In genomic region chr1:202810615-202811295, GRCh38 we compare ENCODE assay signal across 8 cellular contexts. TPM values are rescaled to one million over a fixed set of nuclear protein-coding genes. Genes with fewer than 3 reads are reported as not detected.
A peak's percentile ranks its signal among the peaks of the same experiment; 100 is the strongest.
DNase-seq lines count a peak whose midpoint lies in the region; ATAC-seq, FAIRE-seq and TF ChIP-seq lines count a peak whose summit lies in the region.

Gene PCAT6 (plus strand): TSS chr1:202810954.

- no peak for TF ChIP-seq CTCF in ascending aorta (IDR thresholded peaks at IDR 0.05)
- TF ChIP-seq CTCF in uterus (IDR thresholded peaks at IDR 0.05): peak in 1 of 4 experiments; percentile 5

- H3K36me3 ChIP-seq in ascending aorta (no peaks in the 10 kb centered on the region), uterus (no peaks in the 10 kb centered on the region)

- H3K27ac ChIP-seq in ascending aorta (peak within 1 kb of the TSS; percentile 38 to 51), right cardiac atrium (ENCODE audit: low read length) (peak within 1 kb of the TSS; percentile 85), uterus (peak within 1 kb of the TSS; percentile 83 to 85)

- peak; percentile 27 for FAIRE-seq in GM12892 (lab: Jason Lieb, UNC)

- H3K9me3 ChIP-seq in ascending aorta: no peaks in the 10 kb centered on the region
- H3K9me3 ChIP-seq in right cardiac atrium (ENCODE audit: control insufficient read depth, low read length): no peaks in the 10 kb centered on the region
- H3K9me3 ChIP-seq in uterus: no peaks in the 10 kb centered on the region

- H3K27me3 Mint-ChIP-seq in T-helper 2 cell treated with Interferon-gamma antibody and Interleukin-4, amounts not matched to agents 5 μg/mL and 100 μg/mL, for 36 hours (ENCODE audit: low read depth): peaks cover 25% of the 10 kb centered on the region

- H3K4me3 Mint-ChIP-seq in T-helper 2 cell treated with Interferon-gamma antibody and Interleukin-4, amounts not matched to agents 5 μg/mL and 100 μg/mL, for 36 hours: peak within 1 kb of the TSS; percentile 91

- WGBS in right cardiac atrium: under 1% methylated on average over 53 of the region's 53 CpGs

- no peaks in the 10 kb centered on the region for H3K9me3 Mint-ChIP-seq in T-helper 2 cell treated with Interferon-gamma antibody and Interleukin-4, amounts not matched to agents 5 μg/mL and 100 μg/mL, for 36 hours

- H3K27me3 ChIP-seq in ascending aorta: no peaks in the 10 kb centered on the region
- H3K27me3 ChIP-seq in right cardiac atrium (ENCODE audit: control insufficient read depth, insufficient read depth): no peaks in the 10 kb centered on the region
- no peaks in the 10 kb centered on the region for H3K27me3 ChIP-seq in uterus

- H3K4me1 ChIP-seq in ascending aorta: peaks cover 0 to 6% of the 10 kb centered on the region in 2 donors
- H3K4me1 ChIP-seq in right cardiac atrium (ENCODE audit: control insufficient read depth, insufficient read depth, low read length): peaks cover 2% of the 10 kb centered on the region
- no peaks in the 10 kb centered on the region for H3K4me1 ChIP-seq in uterus

- ATAC-seq in HG02870 (IDR thresholded peaks at IDR 0.05; ENCODE audit: unreplicated experiment) (peak; percentile 68), right cardiac atrium (peak; percentile 95 to 96)

- H3K27ac Mint-ChIP-seq in T-helper 2 cell treated with Interferon-gamma antibody and Interleukin-4, amounts not matched to agents 5 μg/mL and 100 μg/mL, for 36 hours: peak within 1 kb of the TSS; percentile 92

- H3K36me3 Mint-ChIP-seq in T-helper 2 cell treated with Interferon-gamma antibody and Interleukin-4, amounts not matched to agents 5 μg/mL and 100 μg/mL, for 36 hours (ENCODE audit: low read depth): peaks cover 2% of the 10 kb centered on the region

- intact Hi-C loops in ascending aorta (cut with DNase I) (loop anchor here (2.0 kb wide), 3 partner anchors 78 to 156 kb away; partner anchors contain the start of genes ADIPOR1, CYB5R1 and RABIF), right cardiac atrium (cut with DNase I) (loop anchor here in 2 of 4 donors (5.0 kb wide), 1 partner anchor 77 kb away; the partner anchor contains the start of gene RABIF (in 2 of the 2)), uterus (cut with DNase I; ENCODE audit: low total_unique reads) (no loop called here)

- peaks cover 36% of the 10 kb centered on the region for H3K4me1 Mint-ChIP-seq in T-helper 2 cell treated with Interferon-gamma antibody and Interleukin-4, amounts not matched to agents 5 μg/mL and 100 μg/mL, for 36 hours (ENCODE audit: low read depth)

- TF ChIP-seq POLR2A in GM12892 (IDR thresholded peaks at IDR 0.05; ENCODE audit: low read depth, low read length) (peak; percentile 60; the same call in 1 of the 2 replicates), uterus (IDR thresholded peaks at IDR 0.05) (peak; percentile 77 to 81)

- H3K4me3 ChIP-seq in ascending aorta (peak within 1 kb of the TSS; percentile 73 to 74), right cardiac atrium (ENCODE audit: low read length) (peak within 1 kb of the TSS; percentile 67), uterus (peak within 1 kb of the TSS; percentile 75 to 77)

- DNase-seq in GM12892 (ENCODE audit: insufficient read length) (peak; percentile 93), NCI-H1694 treated with DMSO at 0.1 percent for 48 hours (lab: John Stamatoyannopoulos, UW) (peak; percentile 77), ascending aorta (ENCODE audit: low spot score in 2 of 2) (peak; percentile 78 to 96), right cardiac atrium (peak; percentile 95 to 98 (median 97)), pulmonary artery endothelial cell (ENCODE audit: low read depth, low spot score) (peak; percentile 85), uterus (peak; percentile 93 to 96)
- DNase-seq in T-helper 2 cell treated with Interferon-gamma antibody and Interleukin-4, amounts not matched to agents 5 μg/mL and 100 μg/mL, for 36 hours (ENCODE audit: low spot score): peak; percentile 91

RNA-seq across cellular contexts. Expression of gene PCAT6, which starts in this region (rescaled TPM):
- 1.5 TPM for polyA plus RNA-seq in GM12892 (2012; ENCODE audit: missing spikeins)
- total RNA-seq in ascending aorta: not detected
- 1 to 10 TPM in 2 of 4 donors, under 1 TPM in 1, not detected in 1; 0.79 to 1.6 (median 1.2) TPM for total RNA-seq in right cardiac atrium
- 4.9 TPM for polyA plus RNA-seq in right cardiac atrium
- 0.26 and 0.28 TPM in 2 replicates for total RNA-seq in pulmonary artery endothelial cell
- total RNA-seq in uterus: not detected

Comparison
In these comparisons a context has a peak if more than half of its experiments do, and no peak if none do; other contexts are left out.
1. Peak in every context shown above with its lines: DNase-seq, ATAC-seq, H3K4me3 ChIP-seq and H3K27ac ChIP-seq.
2. Peak in DNase-seq, H3K4me3 ChIP-seq and H3K27ac ChIP-seq in ascending aorta; RNA of the gene not detected or under 1 TPM.
3. Peak in DNase-seq in pulmonary artery endothelial cell; RNA of the gene not detected or under 1 TPM.
4. Peak in DNase-seq, H3K4me3 ChIP-seq and H3K27ac ChIP-seq in uterus; RNA of the gene not detected or under 1 TPM.